Comparison of ENCODE assay signal across 8 cellular contexts in the genomic region with DNA sequence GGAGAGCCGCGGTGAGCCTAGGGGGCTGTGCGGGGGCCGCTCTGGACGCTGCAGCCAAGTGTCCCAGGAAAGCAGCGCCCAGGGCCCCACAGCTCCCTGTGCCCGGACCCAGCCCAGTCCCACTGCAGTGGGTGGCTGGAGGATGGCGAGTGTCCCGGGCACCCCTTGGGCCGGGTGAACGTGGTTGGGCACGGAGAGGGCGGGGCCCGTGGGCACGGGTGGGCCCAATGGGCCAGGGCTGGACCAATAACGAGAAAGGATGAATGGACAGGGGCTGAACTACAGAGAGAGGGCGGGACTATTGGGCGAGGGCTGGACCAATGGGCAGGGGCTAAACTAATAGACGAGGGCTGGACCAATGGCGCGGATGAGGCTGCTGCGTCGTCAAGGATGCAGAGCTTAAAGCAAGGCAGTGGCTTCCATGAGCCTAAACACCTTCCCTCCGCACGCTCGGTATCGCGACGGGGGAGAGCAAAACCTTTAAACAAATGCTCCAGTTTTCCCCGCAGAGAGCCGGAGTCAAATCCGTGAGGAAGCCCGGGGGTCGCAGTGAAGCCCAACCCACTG. TPM values are rescaled to one million over a fixed set of nuclear protein-coding genes. Genes with fewer than 3 reads are reported as not detected.
DNase-seq lines count a peak whose midpoint lies in the region; ATAC-seq and TF ChIP-seq lines count a peak whose summit lies in the region.

No MANE protein-coding gene starts in this region.

- no peaks in the 10 kb centered on the region for H3K36me3 ChIP-seq in BE2C

- no peaks in the 10 kb centered on the region for H3K9me3 ChIP-seq in BE2C

- peak overlapping the region; percentile 87 for H3K4me3 ChIP-seq in BE2C (ENCODE audit: low read depth, low read length)

- DNase-seq in BE2C (peak; percentile 98), GM19240 (ENCODE audit: insufficient read length, low spot score) (peak; percentile 85), NCI-H524 (lab: John Stamatoyannopoulos, UW) (peak; percentile 98 to 99), left lobe of liver (ENCODE audit: low spot score) (peak; percentile 90)
- peak; percentile 84 to 90 for DNase-seq in activated CD4-positive, alpha-beta T cell treated with anti-CD3 and anti-CD28 coated beads for 4 hours
- peak; percentile 82 for DNase-seq in stimulated activated CD4-positive, alpha-beta T cell treated with anti-CD3 and anti-CD28 coated beads, Interleukin-2, amount 100 ng/mL, for 4 hours (ENCODE audit: low read depth)

- intact Hi-C loops in dendritic cell treated with granulocyte-macrophage colony-stimulating factor and Interleukin-4, amounts not matched to agents 40 ng/mL and 50 ng/mL, for 4 days (cut with micrococcal nuclease), result loop anchor here (2.0 kb wide), 1 partner anchor 22 kb away; no protein-coding TSS in a partner anchor

- peak overlapping the region; percentile 83 for H3K4me3 Mint-ChIP-seq in dendritic cell treated with granulocyte-macrophage colony-stimulating factor and Interleukin-4, amounts not matched to agents 40 ng/mL and 50 ng/mL, for 4 days

- H3K4me1 ChIP-seq in BE2C, result no peaks in the 10 kb centered on the region

- peaks cover 15% of the 10 kb centered on the region for H3K4me1 Mint-ChIP-seq in dendritic cell treated with granulocyte-macrophage colony-stimulating factor and Interleukin-4, amounts not matched to agents 40 ng/mL and 50 ng/mL, for 4 days (ENCODE audit: low read depth)

- peaks cover 5% of the 10 kb centered on the region for H3K36me3 Mint-ChIP-seq in dendritic cell treated with granulocyte-macrophage colony-stimulating factor and Interleukin-4, amounts not matched to agents 40 ng/mL and 50 ng/mL, for 4 days (ENCODE audit: low read depth)

- peak overlapping the region; percentile 94 for H3K27ac Mint-ChIP-seq in dendritic cell treated with granulocyte-macrophage colony-stimulating factor and Interleukin-4, amounts not matched to agents 40 ng/mL and 50 ng/mL, for 4 days

- TF ChIP-seq CTCF in BE2C (IDR thresholded peaks at IDR 0.05; ENCODE audit: low read depth, low read length), result no peak

- H3K27me3 ChIP-seq in BE2C, result no peaks in the 10 kb centered on the region

- peaks cover 8% of the 10 kb centered on the region for H3K27me3 Mint-ChIP-seq in dendritic cell treated with granulocyte-macrophage colony-stimulating factor and Interleukin-4, amounts not matched to agents 40 ng/mL and 50 ng/mL, for 4 days

- ATAC-seq in HG03457 (IDR thresholded peaks at IDR 0.05; ENCODE audit: unreplicated experiment) (peak; percentile 79), left lobe of liver (peak; percentile 87)

- peaks cover 7% of the 10 kb centered on the region for H3K9me3 Mint-ChIP-seq in dendritic cell treated with granulocyte-macrophage colony-stimulating factor and Interleukin-4, amounts not matched to agents 40 ng/mL and 50 ng/mL, for 4 days

RNA-seq across cellular contexts. Expression of a gene that starts 0.5 kb away (rescaled TPM):
- 79.1 TPM for polyA plus RNA-seq in BE2C (2012; ENCODE audit: insufficient read depth, insufficient read length, low read depth)
- total RNA-seq in left lobe of liver, result 5.9 TPM

RNA-seq across cellular contexts. Expression of a gene that starts 24.6 kb away (rescaled TPM):
- not detected for polyA plus RNA-seq in BE2C (2012; ENCODE audit: insufficient read depth, insufficient read length, low read depth)
- 0.70 TPM for total RNA-seq in left lobe of liver

RNA-seq across cellular contexts. Expression of a gene that starts 29.2 kb away (rescaled TPM):
- 30.6 TPM for polyA plus RNA-seq in BE2C (2012; ENCODE audit: insufficient read depth, insufficient read length, low read depth)
- 18.8 TPM for total RNA-seq in left lobe of liver

RNA-seq across cellular contexts. Expression of a gene that starts 52.4 kb away (rescaled TPM):
- 0.63 TPM for polyA plus RNA-seq in BE2C (2012; ENCODE audit: insufficient read depth, insufficient read length, low read depth)
- total RNA-seq in left lobe of liver, result not detected

Comparison
In these comparisons a context has a peak if more than half of its experiments do, and no peak if none do; other contexts are left out.
1. Peak in every context shown above with its lines: DNase-seq, ATAC-seq and H3K4me3 ChIP-seq.